ENCODE assay signal across 26 cellular contexts in genomic region chr3:3102751-3103150, GRCh38. TPM values are rescaled to one million over a fixed set of nuclear protein-coding genes. Genes with fewer than 3 reads are reported as not detected.
DNase-seq lines count a peak whose midpoint lies in the region; ATAC-seq, FAIRE-seq and TF ChIP-seq lines count a peak whose summit lies in the region.
"Had no signal": no experiment of that assay in that cellular context is flagged by ENCODE, and none has a peak within 500 bp of the region (broad histone marks: within the 10 kb centered on the region; RNA-seq: fewer than 3 reads in every experiment).

No MANE protein-coding gene starts in this region.

- H3K9me3 ChIP-seq in MM.1S (replicated peaks; ENCODE audit: insufficient read depth, low read length), result no peaks in the 10 kb centered on the region
- H3K9me3 ChIP-seq: A549; BE2C; BLaER1 treated with 17β-estradiol and CSF1 and Interleukin-3, amounts not matched to agents 10 nM and 100 nM had no signal

- no peaks in the 10 kb centered on the region for H3K9me3 Mint-ChIP-seq in stimulated activated memory B cell treated with anti-CD40 and anti-IgM and Interleukin-4, amounts not matched to agents 10 μg/mL and 1 μg/mL and 100 μg/mL, for 72 hours
- H3K9me3 Mint-ChIP-seq: CD4-positive, alpha-beta T cell; CD8-positive, alpha-beta memory T cell had no signal

- H3K4me3 ChIP-seq in MM.1S (ENCODE audit: low read length), result peak overlapping the region; percentile 48; the same call in 1 of the 2 replicates
- H3K4me3 ChIP-seq in dorsolateral prefrontal cortex, result no peak overlapping the region
- H3K4me3 ChIP-seq: A549; BLaER1 treated with 17β-estradiol and CSF1 and Interleukin-3, amounts not matched to agents 10 nM and 100 nM; GM23248 had no signal

- DNase-seq in GM12891 (ENCODE audit: insufficient read length, low spot score) (no peak), MM.1S (peak; percentile 12), RPMI8226 (peak; percentile 52), left colon (no peak), dorsolateral prefrontal cortex (no peak)
- DNase-seq: 8988T; ACHN; AML-193; BE2C; CD4-positive, alpha-beta T cell; CD8-positive, alpha-beta memory T cell; DMS 273 treated with DMSO at 0.1 percent for 48 hours; DMS79 treated with DMSO at 0.1 percent for 48 hours; GF-D8; GM23248; H7; HCEC 1CT had no signal

- H3K4me1 ChIP-seq in MM.1S (ENCODE audit: low read length), result peaks cover 17% of the 10 kb centered on the region
- H3K4me1 ChIP-seq: A549, BE2C had no signal

- H3K4me1 Mint-ChIP-seq in stimulated activated memory B cell treated with anti-CD40 and anti-IgM and Interleukin-4, amounts not matched to agents 10 μg/mL and 1 μg/mL and 100 μg/mL, for 72 hours, result peaks cover 42% of the 10 kb centered on the region
- H3K4me1 Mint-ChIP-seq: CD14-positive monocyte had no signal

- no peaks in the 10 kb centered on the region for H4K20me1 ChIP-seq in MM.1S (ENCODE audit: insufficient read depth, low read length)
- H4K20me1 ChIP-seq: BLaER1 treated with 17β-estradiol and CSF1 and Interleukin-3, amounts not matched to agents 10 nM and 100 nM had no signal

- ATAC-seq in stimulated activated memory B cell treated with anti-CD40 and anti-IgM and Interleukin-4, amounts not matched to agents 10 μg/mL and 1 μg/mL and 100 μg/mL, for 72 hours, result no peak
- no peak for ATAC-seq in left colon
- no peak for ATAC-seq in HG03442 (IDR thresholded peaks at IDR 0.05; ENCODE audit: unreplicated experiment)
- ATAC-seq: A549 had no signal

- H3K27ac ChIP-seq in MM.1S (ENCODE audit: low read length) (peak overlapping the region; percentile 73; the same call in 1 of the 2 replicates), dorsolateral prefrontal cortex (no peak overlapping the region)
- H3K27ac ChIP-seq: A549; BLaER1 treated with 17β-estradiol and CSF1 and Interleukin-3, amounts not matched to agents 10 nM and 100 nM; GM23248 had no signal

- no peak for TF ChIP-seq POLR2A in GM12891 (IDR thresholded peaks at IDR 0.05; ENCODE audit: low read depth, low read length)

- H3K27me3 ChIP-seq in MM.1S (replicated peaks; ENCODE audit: insufficient read depth, low read length) (no peaks in the 10 kb centered on the region), dorsolateral prefrontal cortex (peaks cover 0 to 7% (median 0%) of the 10 kb centered on the region in 45 donors)
- H3K27me3 ChIP-seq: BE2C; BLaER1 treated with 17β-estradiol and CSF1 and Interleukin-3, amounts not matched to agents 10 nM and 100 nM had no signal

- H3K4me3 Mint-ChIP-seq in stimulated activated memory B cell treated with anti-CD40 and anti-IgM and Interleukin-4, amounts not matched to agents 10 μg/mL and 1 μg/mL and 100 μg/mL, for 72 hours, result no peak overlapping the region
- H3K4me3 Mint-ChIP-seq: CD14-positive monocyte; CD4-positive, alpha-beta T cell; CD8-positive, alpha-beta memory T cell had no signal

- peak overlapping the region; percentile 14 for H3K27ac Mint-ChIP-seq in stimulated activated memory B cell treated with anti-CD40 and anti-IgM and Interleukin-4, amounts not matched to agents 10 μg/mL and 1 μg/mL and 100 μg/mL, for 72 hours
- H3K27ac Mint-ChIP-seq: CD14-positive monocyte; CD4-positive, alpha-beta T cell; CD8-positive, alpha-beta memory T cell had no signal

- TF ChIP-seq CTCF in MM.1S (IDR thresholded peaks at IDR 0.05; ENCODE audit: low read length) (no peak), dorsolateral prefrontal cortex (IDR thresholded peaks at IDR 0.05 in 54 of 56, conservative IDR thresholded peaks at IDR 0.05 in 2 of 56; ENCODE audit: low read depth in 1 of 56, partially characterized antibody in 56 of 56) (no peak)

- H2AFZ ChIP-seq in MM.1S (ENCODE audit: low read length), result 0 out of 2 replicates have a peak overlapping the region, but pooled peaks have one; percentile 31
- H2AFZ ChIP-seq: GM23248 had no signal

- no peaks in the 10 kb centered on the region for H3K9me2 ChIP-seq in MM.1S (replicated peaks; ENCODE audit: insufficient read depth, low read length)

- no peaks in the 10 kb centered on the region for H3K36me3 ChIP-seq in MM.1S (replicated peaks; ENCODE audit: insufficient read depth, low read length)
- H3K36me3 ChIP-seq: BE2C; BLaER1 treated with 17β-estradiol and CSF1 and Interleukin-3, amounts not matched to agents 10 nM and 100 nM had no signal

- H3K36me3 Mint-ChIP-seq in stimulated activated memory B cell treated with anti-CD40 and anti-IgM and Interleukin-4, amounts not matched to agents 10 μg/mL and 1 μg/mL and 100 μg/mL, for 72 hours, result no peaks in the 10 kb centered on the region
- H3K36me3 Mint-ChIP-seq: CD14-positive monocyte; CD8-positive, alpha-beta memory T cell had no signal

- H3K9ac ChIP-seq in MM.1S (ENCODE audit: low read length), result peak overlapping the region; percentile 42; the same call in 1 of the 2 replicates
- H3K9ac ChIP-seq: BLaER1 treated with 17β-estradiol and CSF1 and Interleukin-3, amounts not matched to agents 10 nM and 100 nM; GM23248 had no signal

- H3F3A ChIP-seq in MM.1S (ENCODE audit: insufficient read depth, low read length), result peaks cover 22% of the 10 kb centered on the region

- H3K79me2 ChIP-seq in MM.1S (ENCODE audit: low read length), result no peaks in the 10 kb centered on the region

- no peaks in the 10 kb centered on the region for H3K27me3 Mint-ChIP-seq in stimulated activated memory B cell treated with anti-CD40 and anti-IgM and Interleukin-4, amounts not matched to agents 10 μg/mL and 1 μg/mL and 100 μg/mL, for 72 hours

- FAIRE-seq in GM12891 (lab: Jason Lieb, UNC), result peak; percentile 16
- FAIRE-seq: A549, D721Med, H1 had no signal

- H3K4me2 ChIP-seq in MM.1S (ENCODE audit: low read depth, low read length), result peak overlapping the region; percentile 62
- H3K4me2 ChIP-seq: A549; BLaER1 treated with 17β-estradiol and CSF1 and Interleukin-3, amounts not matched to agents 10 nM and 100 nM had no signal

- intact Hi-C loops in left colon (cut with DNase I, micrococcal nuclease), result no loop called here
- intact Hi-C loops in dorsolateral prefrontal cortex (cut with DNase I), result no loop called here

TF ChIP-seq in GM12891, 5 proteins besides CTCF, POLR2A, EP300 and RAD21:
- TF ChIP-seq POU2F2 (IDR thresholded peaks at IDR 0.05; ENCODE audit: low read depth, low read length) (no peak), PAX5 (IDR thresholded peaks at IDR 0.05; ENCODE audit: insufficient read depth, low read length, severe bottlenecking) (no peak), POLR2AphosphoS5 (IDR thresholded peaks at IDR 0.05; ENCODE audit: low read depth, low read length) (no peak), SPI1 (IDR thresholded peaks at IDR 0.05; ENCODE audit: low read depth, low read length) (peak; percentile 27; the same call in 1 of the 2 replicates)

RNA-seq across cellular contexts. Expression of gene IL5RA, which starts 7.4 kb away (rescaled TPM):
- polyA plus RNA-seq in GM12891 (2012; ENCODE audit: low read depth, missing spikeins), result 0.09 TPM
- total RNA-seq in left colon (1 to 10 TPM in 1 of 2 donors, under 1 TPM in 1; 0.15 to 1.1 TPM), dorsolateral prefrontal cortex (1 to 10 TPM in 1 of 120 experiments, under 1 TPM in 30, not detected in 89; 0.07 to 1.6 (median 0.26) TPM)
- total RNA-seq: Daoy, G401, GM23248, H1, H7 had no signal
- polyA plus RNA-seq: A549, CD14-positive monocyte, GM23248, H1 had no signal

RNA-seq across cellular contexts. Expression of gene TRNT1, which starts 24.0 kb away (rescaled TPM):
- polyA plus RNA-seq in GM12891 (2012; ENCODE audit: low read depth, missing spikeins), result 16.2 TPM
- total RNA-seq in left colon, result 10 to 100 TPM; 17.2 to 22.0 TPM
- 10 to 100 TPM; 16.2 to 39.4 (median 26.2) TPM for total RNA-seq in dorsolateral prefrontal cortex

Comparison
In these comparisons a context has a peak if more than half of its experiments do, and no peak if none do; other contexts are left out.
1. DNase-seq: peak in MM.1S (single experiment) and RPMI8226 (single experiment); none in GM12891 (single experiment), left colon (0 of 2) and dorsolateral prefrontal cortex (0 of 10).